Comparison of ENCODE assay signal across 13 cellular contexts in genomic region chr7:121313220-121313792, GRCh38. TPM values are rescaled to one million over a fixed set of nuclear protein-coding genes. Genes with fewer than 3 reads are reported as not detected.
DNase-seq lines count a peak whose midpoint lies in the region; ATAC-seq lines count a peak whose summit lies in the region.
"Had no signal": no experiment of that assay in that cellular context is flagged by ENCODE, and none has a peak within 500 bp of the region (broad histone marks: within the 10 kb centered on the region; RNA-seq: fewer than 3 reads in every experiment).

No MANE protein-coding gene starts in this region.

- H3K4me1 Mint-ChIP-seq in activated naive CD4-positive, alpha-beta T cell treated with anti-CD3 and anti-CD28 coated beads for 36 hours (ENCODE audit: low read depth): no peaks in the 10 kb centered on the region

- H3K4me3 ChIP-seq in BLaER1: peak overlapping the region; percentile 78

- CTCF ChIA-PET in activated naive CD4-positive, alpha-beta T cell treated with anti-CD3 and anti-CD28 coated beads for 36 hours (lab: Charles Lee): interaction anchor here (1.4 kb wide), 1 partner anchor 11 kb away, joined by 3 read pairs; no protein-coding TSS in a partner anchor

- H3K27me3 ChIP-seq in BLaER1: no peaks in the 10 kb centered on the region
- H3K27me3 ChIP-seq: Peyer's patch had no signal

- H3K9me3 ChIP-seq in BLaER1: peaks cover 29% of the 10 kb centered on the region
- H3K9me3 ChIP-seq: Peyer's patch had no signal

- no peaks in the 10 kb centered on the region for H3K36me3 Mint-ChIP-seq in activated naive CD4-positive, alpha-beta T cell treated with anti-CD3 and anti-CD28 coated beads for 36 hours (ENCODE audit: low read depth)

- H4K20me1 ChIP-seq in BLaER1: no peaks in the 10 kb centered on the region

- DNase-seq in RPMI7951 (ENCODE audit: low read depth) (peak; percentile 80), left colon (no peak), Kasumi-1 (lab: John Stamatoyannopoulos, UW) (no peak), SHP77 (lab: John Stamatoyannopoulos, UW) (no peak)
- no peak for DNase-seq in activated naive CD4-positive, alpha-beta T cell treated with anti-CD3 and anti-CD28 coated beads for 36 hours
- DNase-seq: activated T-cell treated with anti-CD3 and anti-CD28 coated beads for 4 hours, amygdala, NCI-H2081 treated with DMSO at 0.1 percent for 48 hours, Peyer's patch had no signal

- H3K4me2 ChIP-seq in BLaER1: peak overlapping the region; percentile 91

- peaks cover 30% of the 10 kb centered on the region for H3K36me3 ChIP-seq in BLaER1
- H3K36me3 ChIP-seq: Peyer's patch had no signal

- peaks cover 21% of the 10 kb centered on the region for H3K27me3 Mint-ChIP-seq in activated naive CD4-positive, alpha-beta T cell treated with anti-CD3 and anti-CD28 coated beads for 36 hours (ENCODE audit: low read depth)

- no peak overlapping the region for H3K4me3 Mint-ChIP-seq in activated naive CD4-positive, alpha-beta T cell treated with anti-CD3 and anti-CD28 coated beads for 36 hours

- H3K27ac ChIP-seq in BLaER1: peak overlapping the region; percentile 99
- H3K27ac ChIP-seq: HL-60 had no signal

- no peak overlapping the region for H3K27ac Mint-ChIP-seq in activated naive CD4-positive, alpha-beta T cell treated with anti-CD3 and anti-CD28 coated beads for 36 hours

- intact Hi-C loops in left colon (cut with DNase I, micrococcal nuclease): no loop called here
- intact Hi-C loops in activated naive CD4-positive, alpha-beta T cell treated with anti-CD3 and anti-CD28 coated beads for 36 hours (cut with micrococcal nuclease): no loop called here

- peak overlapping the region; percentile 99 for H3K9ac ChIP-seq in BLaER1

- peaks cover 28% of the 10 kb centered on the region for H3K4me1 ChIP-seq in BLaER1
- H3K4me1 ChIP-seq: Peyer's patch had no signal

- H3K9me3 Mint-ChIP-seq in activated naive CD4-positive, alpha-beta T cell treated with anti-CD3 and anti-CD28 coated beads for 36 hours: peaks cover 1% of the 10 kb centered on the region

- ATAC-seq in GM21737 (IDR thresholded peaks at IDR 0.05; ENCODE audit: unreplicated experiment) (peak; percentile 2), left colon (peak; percentile 69), HG03045 (IDR thresholded peaks at IDR 0.05; ENCODE audit: unreplicated experiment) (no peak)

RNA-seq across cellular contexts. Expression of gene WNT16, which starts 15.5 kb away (rescaled TPM):
- 0.39 TPM in 1 of 2 replicates, not detected in the other for total RNA-seq in RPMI7951 (2014; rRNA removed; shearing (Covaris generic))
- not detected for total RNA-seq in left colon
- total RNA-seq in activated naive CD4-positive, alpha-beta T cell treated with anti-CD3 and anti-CD28 coated beads for 36 hours: not detected
- total RNA-seq: Peyer's patch had no signal
